ENCODE assay signal across 5 cellular contexts in the genomic region with DNA sequence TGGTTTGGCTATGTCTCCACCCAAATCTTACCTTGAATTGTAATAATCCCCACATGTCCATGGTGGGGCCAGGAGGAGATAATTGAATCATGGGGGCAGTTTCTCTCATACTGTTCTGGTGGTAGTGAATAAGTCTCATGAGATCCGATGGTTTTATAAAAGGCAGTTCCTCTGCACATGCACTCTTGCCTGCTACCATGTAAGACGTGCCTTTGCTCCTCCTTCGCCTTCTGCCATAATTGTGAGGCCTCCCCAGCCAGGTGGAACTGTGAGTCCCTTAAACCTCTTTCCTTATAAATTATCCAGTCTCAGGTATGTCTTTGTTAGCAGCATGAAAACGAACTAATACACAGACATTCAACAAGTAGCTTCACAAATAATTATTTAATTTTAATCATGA. TPM values are rescaled to one million over a fixed set of nuclear protein-coding genes. Genes with fewer than 3 reads are reported as not detected.
"Had no signal": no experiment of that assay in that cellular context is flagged by ENCODE, and none has a peak within 500 bp of the region (broad histone marks: within the 10 kb centered on the region; RNA-seq: fewer than 3 reads in every experiment).

No MANE protein-coding gene starts in this region.

RNA-seq across cellular contexts. Expression of gene RUNX3, which starts 49.2 kb away (rescaled TPM):
- total RNA-seq: dermis blood vessel endothelial cell, endothelial cell of umbilical vein, epithelial cell of proximal tubule, foreskin keratinocyte, osteocyte had no signal
- polyA plus RNA-seq: endothelial cell of umbilical vein had no signal
